17 cellular contexts compared by ENCODE assay signal in genomic region chr2:158502984-158503383, GRCh38. TPM values are rescaled to one million over a fixed set of nuclear protein-coding genes. Genes with fewer than 3 reads are reported as not detected.
DNase-seq lines count a peak whose midpoint lies in the region; ATAC-seq, FAIRE-seq and TF ChIP-seq lines count a peak whose summit lies in the region.
"Had no signal": no experiment of that assay in that cellular context is flagged by ENCODE, and none has a peak within 500 bp of the region (broad histone marks: within the 10 kb centered on the region; RNA-seq: fewer than 3 reads in every experiment).

No MANE protein-coding gene starts in this region.

- H2AFZ ChIP-seq in HepG2 (ENCODE audit: low read length) (no peak overlapping the region), SK-N-SH (ENCODE audit: low read depth) (no peak overlapping the region), hepatocyte (no peak overlapping the region)

- H3K79me2 ChIP-seq in HepG2 (ENCODE audit: insufficient read depth, low read length): peaks cover 98% of the 10 kb centered on the region
- peaks cover 38% of the 10 kb centered on the region; the same call in 1 of the 2 replicates for H3K79me2 ChIP-seq in SK-N-SH (ENCODE audit: insufficient read depth)
- H3K79me2 ChIP-seq in hepatocyte: peaks cover 74% of the 10 kb centered on the region

- no peak for TF ChIP-seq POLR2A in HepG2 (IDR thresholded peaks at IDR 0.05; ENCODE audit: insufficient read depth in 1 of 2, low read depth in 2 of 2, low read length in 2 of 2)
- TF ChIP-seq POLR2A in right lobe of liver (IDR thresholded peaks at IDR 0.05): no peak

- BruUV-seq in HepG2 (replicated peaks; lab: Mats Ljungman, UMichigan): no TSS peak

- H3K4me3 ChIP-seq in HepG2 (replicated peaks in 1 of 3; ENCODE audit: insufficient read depth in 1 of 3, low read depth in 2 of 3, low read length in 3 of 3) (no peak overlapping the region), right lobe of liver (no peak overlapping the region), SK-N-SH (ENCODE audit: low read depth in 2 of 2, low read length in 1 of 2) (no peak overlapping the region), fibroblast of pulmonary artery (replicated peaks; ENCODE audit: low read depth, low read length) (no peak overlapping the region), hepatocyte (no peak overlapping the region)
- H3K4me3 ChIP-seq: ovary, tibial nerve had no signal

- intact Hi-C loops in HepG2 (cut with micrococcal nuclease; ENCODE audit: unreplicated experiment) (no loop called here), right lobe of liver (cut with DNase I) (no loop called here)

- DNase-seq in HepG2 (ENCODE audit: low spot score) (peak; percentile 75), right lobe of liver (no peak), SK-N-SH (no peak), fibroblast of pulmonary artery (ENCODE audit: low read depth) (peak; percentile 56), RKO (ENCODE audit: low spot score) (no peak), NOMO-1 (lab: John Stamatoyannopoulos, UW; ENCODE audit: unreplicated experiment in 2 of 2) (no peak), hepatocyte (ENCODE audit: low spot score) (no peak)
- DNase-seq in stimulated activated CD4-positive, alpha-beta T cell treated with anti-CD3 and anti-CD28 coated beads, Interleukin-1b, Interleukin-23, amount 100 ng/mL, for 48 hours: no peak
- DNase-seq: 8988T; activated CD4-positive, alpha-beta T cell treated with anti-CD3 and anti-CD28 coated beads, Interleukin-2, amount 50 U/mL, for 1 hour; mammary epithelial cell; NCI-H2227 treated with DMSO at 0.1 percent for 48 hours; ovary; stimulated activated CD4-positive, alpha-beta T cell treated with anti-CD3 and anti-CD28 coated beads, Interleukin-15, amount 100 ng/mL, for 24 hours; T-helper 2 cell had no signal

- H3K9me3 ChIP-seq in HepG2 (ENCODE audit: low read length): no peaks in the 10 kb centered on the region
- H3K9me3 ChIP-seq in right lobe of liver: no peaks in the 10 kb centered on the region
- no peaks in the 10 kb centered on the region for H3K9me3 ChIP-seq in SK-N-SH
- H3K9me3 ChIP-seq in hepatocyte (ENCODE audit: low read depth): no peaks in the 10 kb centered on the region
- H3K9me3 ChIP-seq: ovary, tibial nerve had no signal

- H3F3A ChIP-seq in SK-N-SH (replicated peaks; ENCODE audit: insufficient read depth): peaks cover 16% of the 10 kb centered on the region

- H3K9me2 ChIP-seq in SK-N-SH (no peaks in the 10 kb centered on the region), hepatocyte (replicated peaks; ENCODE audit: insufficient read depth) (no peaks in the 10 kb centered on the region)

- FAIRE-seq in HepG2 (lab: Jason Lieb, UNC): no peak

- no peaks in the 10 kb centered on the region for H3K27me3 ChIP-seq in HepG2 (ENCODE audit: control insufficient read depth in 1 of 2, insufficient read depth in 2 of 2, low read length in 2 of 2)
- no peaks in the 10 kb centered on the region for H3K27me3 ChIP-seq in right lobe of liver
- no peaks in the 10 kb centered on the region for H3K27me3 ChIP-seq in SK-N-SH (ENCODE audit: insufficient read depth)
- H3K27me3 ChIP-seq in hepatocyte: no peaks in the 10 kb centered on the region
- H3K27me3 ChIP-seq: ovary, tibial nerve had no signal

- peak overlapping the region; percentile 14 for H3K27ac ChIP-seq in HepG2 (ENCODE audit: extremely low read length, insufficient read depth, low read length)
- H3K27ac ChIP-seq in right lobe of liver: no peak overlapping the region
- peak overlapping the region; percentile 35 to 55; a peak in 3 of 4 replicates for H3K27ac ChIP-seq in SK-N-SH (ENCODE audit: low read depth in 2 of 2, low read length in 1 of 2)
- no peak overlapping the region for H3K27ac ChIP-seq in hepatocyte
- H3K27ac ChIP-seq: ovary, tibial nerve had no signal

- H3K36me3 ChIP-seq in HepG2 (replicated peaks in 1 of 2; ENCODE audit: control insufficient read depth in 1 of 2, insufficient read depth in 2 of 2, low read length in 2 of 2): peaks cover 0 to 3% of the 10 kb centered on the region in 2 experiments; a peak in 2 of 5 replicates
- H3K36me3 ChIP-seq in right lobe of liver: no peaks in the 10 kb centered on the region
- H3K36me3 ChIP-seq in SK-N-SH (replicated peaks in 1 of 2; ENCODE audit: control insufficient read depth in 1 of 2, insufficient read depth in 2 of 2, low read length in 1 of 2): no peaks in the 10 kb centered on the region
- H3K36me3 ChIP-seq in hepatocyte (replicated peaks; ENCODE audit: insufficient read depth, low read depth): no peaks in the 10 kb centered on the region
- H3K36me3 ChIP-seq: ovary, tibial nerve had no signal

- no peak overlapping the region; the same call in 1 of the 2 replicates for H3K4me2 ChIP-seq in HepG2 (ENCODE audit: low read depth, low read length)
- H3K4me2 ChIP-seq in SK-N-SH: 0 out of 2 replicates have a peak overlapping the region, but pooled peaks have one; percentile 30
- no peak overlapping the region for H3K4me2 ChIP-seq in hepatocyte

- CTCF ChIA-PET in HepG2 (lab: Yijun Ruan, JAX; ENCODE audit: low intra/inter-chr PET ratio, low total read pairs) (no interaction called here), SK-N-SH (lab: Yijun Ruan, JAX) (interaction anchor here (0.7 to 0.8 kb wide), 2 partner anchors 121 to 251 kb away, joined by 3 read pairs; no protein-coding TSS in a partner anchor)

- H4K20me1 ChIP-seq in HepG2 (ENCODE audit: insufficient read depth, low read length): peaks cover 36% of the 10 kb centered on the region
- H4K20me1 ChIP-seq in SK-N-SH (ENCODE audit: insufficient read depth): no peaks in the 10 kb centered on the region
- no peaks in the 10 kb centered on the region for H4K20me1 ChIP-seq in hepatocyte (ENCODE audit: insufficient read depth, poor library complexity, severe bottlenecking)

- H3K4me1 ChIP-seq in HepG2 (ENCODE audit: insufficient read depth, low read length): peaks cover 71% of the 10 kb centered on the region
- peaks cover 0 to 43% (median 2%) of the 10 kb centered on the region in 4 donors for H3K4me1 ChIP-seq in right lobe of liver
- peaks cover 21 to 34% of the 10 kb centered on the region in 2 experiments; a peak in 3 of 4 replicates for H3K4me1 ChIP-seq in SK-N-SH (ENCODE audit: control insufficient read depth in 1 of 2, insufficient read depth in 2 of 2, low read depth in 1 of 2, low read length in 1 of 2)
- H3K4me1 ChIP-seq in hepatocyte (ENCODE audit: insufficient read depth): peaks cover 27% of the 10 kb centered on the region

- no peak for TF ChIP-seq CTCF in HepG2 (CRISPR knock-in tag; IDR thresholded peaks at IDR 0.05)
- TF ChIP-seq CTCF in right lobe of liver (IDR thresholded peaks at IDR 0.05): no peak
- no peak for TF ChIP-seq CTCF in SK-N-SH (IDR thresholded peaks at IDR 0.05)
- no peak for TF ChIP-seq CTCF in fibroblast of pulmonary artery (IDR thresholded peaks at IDR 0.05; ENCODE audit: low read length, missing control alignments)
- TF ChIP-seq CTCF in hepatocyte (IDR thresholded peaks at IDR 0.05; ENCODE audit: poor library complexity): no peak

- H3K9ac ChIP-seq in HepG2 (ENCODE audit: insufficient read depth, low read depth, low read length) (no peak overlapping the region), SK-N-SH (no peak overlapping the region)

- TF ChIP-seq RAD21 in HepG2 (CRISPR knock-in tag; IDR thresholded peaks at IDR 0.05) (peak; percentile 11; the same call in 1 of the 2 replicates), SK-N-SH (IDR thresholded peaks at IDR 0.05; ENCODE audit: low read length) (no peak)

- POLR2A ChIA-PET in HepG2 (lab: Yijun Ruan, JAX): no interaction called here
- POLR2A ChIA-PET in SK-N-SH (lab: Yijun Ruan, JAX): interaction anchor here (0.8 kb wide), 1 partner anchor 12 kb away, joined by 3 read pairs; no protein-coding TSS in a partner anchor

- ATAC-seq in HepG2 (peak; percentile 69), right lobe of liver (no peak)

- WGBS in HepG2 (ENCODE audit: low lambda C conversion rate): 46% methylated on average over 2 of the region's 2 CpGs
- 43% methylated on average over 2 of the region's 2 CpGs for WGBS in right lobe of liver (ENCODE audit: insufficient coverage, low coverage, low lambda C conversion rate, missing lambda C conversion rate)
- WGBS in SK-N-SH (ENCODE audit: low lambda C conversion rate): 10% methylated on average over 2 of the region's 2 CpGs
- 63% methylated on average over 2 of the region's 2 CpGs for WGBS in hepatocyte (ENCODE audit: low lambda C conversion rate, missing lambda C conversion rate)

- in situ Hi-C loops in HepG2 (cut with HindIII; ENCODE audit: extremely low pct_ligation_motif_present, low pct_unique_long_range_greater_than_20kb): no loop called here

- 0 out of 4 replicates have a peak, but pooled peaks of 1 of the 2 experiments have one; percentile 25 for TF ChIP-seq EP300 in HepG2 (IDR thresholded peaks at IDR 0.05; ENCODE audit: low read depth in 2 of 2, low read length in 2 of 2)
- no peak for TF ChIP-seq EP300 in HepG2 (CRISPR knock-in tag; IDR thresholded peaks at IDR 0.05; ENCODE audit: borderline replicate concordance)
- TF ChIP-seq EP300 in SK-N-SH (IDR thresholded peaks at IDR 0.05; ENCODE audit: borderline replicate concordance in 1 of 2, low read depth in 1 of 2, low read length in 1 of 2): peak in 1 of 2 experiments; percentile 69; a peak in 2 of 4 replicates

RNA-seq across cellular contexts. Expression of gene PKP4, which starts 46.2 kb away (rescaled TPM):
- total RNA-seq in HepG2 (2016; rRNA removed; fragmentation: Illumina TruSeq; extraction: Trizol) (80.9 and 84.8 TPM in 2 replicates), right lobe of liver (10 to 100 TPM; 27.2 to 41.6 (median 33.2) TPM), hepatocyte (32.2 and 43.3 TPM in 2 replicates)
- 23.7 and 25.9 TPM in 2 replicates for total RNA-seq in HepG2 (2016; cell fraction: cytosol; rRNA removed; fragmentation: Illumina TruSeq; extraction: Trizol; ENCODE audit: low read depth)
- 72.6 and 81.6 TPM in 2 replicates for total RNA-seq in HepG2 (2016; cell fraction: insoluble cytoplasmic fraction; rRNA removed; fragmentation: Illumina TruSeq; extraction: Trizol)
- total RNA-seq in HepG2 (2016; cell fraction: membrane; rRNA removed; fragmentation: Illumina TruSeq; extraction: Trizol): 83.8 and 88.8 TPM in 2 replicates
- 99.5 and 101 TPM in 2 replicates for total RNA-seq in HepG2 (2016; cell fraction: nucleus; rRNA removed; fragmentation: Illumina TruSeq; extraction: Trizol)
- polyA plus RNA-seq in HepG2 (2011; rRNA removed) (82.0 and 90.5 TPM in 2 replicates), SK-N-SH (2012; rRNA removed) (10.9 and 13.8 TPM in 2 replicates), hepatocyte (7.5 and 10.6 TPM in 2 replicates)
- 61.3 and 62.5 TPM in 2 replicates for polyA plus RNA-seq in HepG2 (2011; cell fraction: cytosol; rRNA removed)
- polyA plus RNA-seq in HepG2 (2011; cell fraction: nucleus; rRNA removed): 153 and 172 TPM in 2 replicates
- polyA plus RNA-seq in HepG2 (2012): 92.8 and 94.0 TPM in 2 replicates
- polyA plus RNA-seq in HepG2 (2016; cell fraction: cytosol; fragmentation: Illumina TruSeq; extraction: Trizol; ENCODE audit: low read depth): 10.4 and 11.2 TPM in 2 replicates
- 73.3 and 79.7 TPM in 2 replicates for polyA plus RNA-seq in HepG2 (2016; cell fraction: insoluble cytoplasmic fraction; fragmentation: Illumina TruSeq; extraction: Trizol; ENCODE audit: low read depth)
- 43.3 and 47.6 TPM in 2 replicates for polyA plus RNA-seq in HepG2 (2016; cell fraction: membrane; fragmentation: Illumina TruSeq; extraction: Trizol; ENCODE audit: low read depth)
- polyA plus RNA-seq in HepG2 (2016; cell fraction: nucleus; fragmentation: Illumina TruSeq; extraction: Trizol; ENCODE audit: insufficient read depth, low read depth): 120 and 126 TPM in 2 replicates
- polyA minus RNA-seq in HepG2 (2011; rRNA and poly(A)+ RNA removed; ENCODE audit: low replicate concordance): 87.5 and 190 TPM in 2 replicates
- polyA minus RNA-seq in HepG2 (2011; cell fraction: cytosol; rRNA and poly(A)+ RNA removed): 78.8 and 85.6 TPM in 2 replicates
- 197 and 215 TPM in 2 replicates for polyA minus RNA-seq in HepG2 (2011; cell fraction: nucleus; rRNA and poly(A)+ RNA removed)
- polyA plus RNA-seq in SK-N-SH (2012; cell fraction: cytosol; rRNA removed): 8.1 and 9.4 TPM in 2 replicates
- 25.1 and 36.3 TPM in 2 replicates for polyA plus RNA-seq in SK-N-SH (2012; cell fraction: nucleus; rRNA removed)

RNA-seq across cellular contexts. Expression of gene CCDC148, which starts 46.4 kb away (rescaled TPM):
- 0.49 and 0.73 TPM in 2 replicates for total RNA-seq in HepG2 (2016; rRNA removed; fragmentation: Illumina TruSeq; extraction: Trizol)
- total RNA-seq in HepG2 (2016; cell fraction: cytosol; rRNA removed; fragmentation: Illumina TruSeq; extraction: Trizol; ENCODE audit: low read depth): 1.1 TPM in 2 replicates
- 0.54 and 0.69 TPM in 2 replicates for total RNA-seq in HepG2 (2016; cell fraction: insoluble cytoplasmic fraction; rRNA removed; fragmentation: Illumina TruSeq; extraction: Trizol)
- total RNA-seq in HepG2 (2016; cell fraction: membrane; rRNA removed; fragmentation: Illumina TruSeq; extraction: Trizol): 0.56 and 0.79 TPM in 2 replicates
- 1.3 and 2.4 TPM in 2 replicates for total RNA-seq in HepG2 (2016; cell fraction: nucleus; rRNA removed; fragmentation: Illumina TruSeq; extraction: Trizol)
- 0.30 and 0.40 TPM in 2 replicates for polyA plus RNA-seq in HepG2 (2011; rRNA removed)
- polyA plus RNA-seq in HepG2 (2011; cell fraction: cytosol; rRNA removed): 0.08 TPM in 2 replicates
- 0.55 and 0.61 TPM in 2 replicates for polyA plus RNA-seq in HepG2 (2011; cell fraction: nucleus; rRNA removed)
- polyA plus RNA-seq in HepG2 (2012): 0.36 and 1.2 TPM in 2 replicates
- polyA plus RNA-seq in HepG2 (2016; cell fraction: cytosol; fragmentation: Illumina TruSeq; extraction: Trizol; ENCODE audit: low read depth): 0.09 TPM in 1 of 2 replicates, not detected in the other
- 0.37 and 0.54 TPM in 2 replicates for polyA plus RNA-seq in HepG2 (2016; cell fraction: insoluble cytoplasmic fraction; fragmentation: Illumina TruSeq; extraction: Trizol; ENCODE audit: low read depth)
- 0.23 and 0.35 TPM in 2 replicates for polyA plus RNA-seq in HepG2 (2016; cell fraction: membrane; fragmentation: Illumina TruSeq; extraction: Trizol; ENCODE audit: low read depth)
- 0.66 and 1.2 TPM in 2 replicates for polyA plus RNA-seq in HepG2 (2016; cell fraction: nucleus; fragmentation: Illumina TruSeq; extraction: Trizol; ENCODE audit: insufficient read depth, low read depth)
- polyA minus RNA-seq in HepG2 (2011; rRNA and poly(A)+ RNA removed; ENCODE audit: low replicate concordance): 1.5 TPM in 1 of 2 replicates, not detected in the other
- not detected in 2 replicates for polyA minus RNA-seq in HepG2 (2011; cell fraction: cytosol; rRNA and poly(A)+ RNA removed)
- polyA minus RNA-seq in HepG2 (2011; cell fraction: nucleus; rRNA and poly(A)+ RNA removed): 3.9 and 6.3 TPM in 2 replicates
- under 1 TPM in 5 of 6 experiments, not detected in 1; 0.12 to 0.53 (median 0.20) TPM for total RNA-seq in right lobe of liver
- polyA plus RNA-seq in SK-N-SH (2012; rRNA removed): 0.18 TPM in 1 of 2 replicates, not detected in the other
- 0.14 and 0.21 TPM in 2 replicates for polyA plus RNA-seq in SK-N-SH (2012; cell fraction: cytosol; rRNA removed)
- polyA plus RNA-seq in SK-N-SH (2012; cell fraction: nucleus; rRNA removed): 0.08 and 0.46 TPM in 2 replicates
- total RNA-seq in hepatocyte: 1.6 and 2.2 TPM in 2 replicates
- polyA plus RNA-seq in hepatocyte: 0.62 and 1.7 TPM in 2 replicates
- total RNA-seq: activated T-helper 2 cell treated with anti-CD3 and anti-CD28 coated beads, Interferon-gamma antibody, Interleukin-2, Interleukin-4, amounts not matched to agents 10 μg/mL and 5 μg/mL and 100 μg/mL, durations not matched to agents 14 hours and 24 hours and 36 hours had no signal

Comparison
In these comparisons a context has a peak if more than half of its experiments do, and no peak if none do; other contexts are left out.
1. DNase-seq: peak in HepG2 (single experiment) and fibroblast of pulmonary artery (single experiment); none in right lobe of liver (0 of 3), SK-N-SH (single experiment), RKO (single experiment), NOMO-1 (0 of 2), stimulated activated CD4-positive, alpha-beta T cell treated with anti-CD3 and anti-CD28 coated beads, Interleukin-1b, Interleukin-23, amount 100 ng/mL, for 48 hours (single experiment) and hepatocyte (single experiment).
2. H3K27ac ChIP-seq: peak in HepG2 (single experiment) and SK-N-SH (2 of 2); none in right lobe of liver (0 of 3) and hepatocyte (single experiment).
3. Of the 25 proteins assayed by ChIP-seq in both HepG2 and SK-N-SH: peak only in HepG2: RAD21; only in SK-N-SH: FOSL2, JUND, NFIC, PBX3, POLR2AphosphoS5 and TCF12; in both: none; in neither: 17; mixed calls (peak in some experiments, not most) for 1.